31 cellular contexts compared by ENCODE assay signal in genomic region chr19:42079886-42080763, GRCh38. TPM values are rescaled to one million over a fixed set of nuclear protein-coding genes. Genes with fewer than 3 reads are reported as not detected.
"Had no signal": no experiment of that assay in that cellular context is flagged by ENCODE, and none has a peak within 500 bp of the region (broad histone marks: within the 10 kb centered on the region; RNA-seq: fewer than 3 reads in every experiment).

No MANE protein-coding gene starts in this region.

- H3K27me3 ChIP-seq: body of pancreas, cardiac muscle cell, colonic mucosa, dorsolateral prefrontal cortex, upper lobe of left lung, vagina had no signal

- H3K9me3 ChIP-seq: body of pancreas, colonic mucosa, upper lobe of left lung, vagina had no signal

- H3K27ac ChIP-seq: body of pancreas, cardiac muscle cell, colonic mucosa, dorsolateral prefrontal cortex, skin epidermis, upper lobe of left lung, vagina had no signal

- DNase-seq: activated CD4-positive, alpha-beta T cell treated with anti-CD3 and anti-CD28 coated beads for 36 hours; activated CD4-positive, CD25-positive, alpha-beta regulatory T cell; activated CD8-positive, alpha-beta memory T cell treated with anti-CD3 and anti-CD28 coated beads, Interleukin-2, amount 10 ng/mL, durations not matched to agents 7 days and 5 days; activated CD8-positive, alpha-beta T cell treated with anti-CD3 and anti-CD28 coated beads, Interleukin-2, amount 10 ng/mL, durations not matched to agents 7 days and 5 days; activated effector memory CD4-positive, alpha-beta T cell treated with Interleukin-2 at 50 U/mL for 16 hours; activated naive CD4-positive, alpha-beta T cell treated with Interleukin-2 at 50 U/mL for 16 hours; anterior cingulate cortex; body of pancreas; cerebellar nuclear complex; colonic mucosa; dorsolateral prefrontal cortex; effector memory CD8-positive, alpha-beta T cell; foreskin fibroblast; head of caudate nucleus; hippocampal formation; immature natural killer cell; kidney; left colon; mammary epithelial cell; stimulated activated CD4-positive, alpha-beta T cell treated with anti-CD3 and anti-CD28 coated beads, Interleukin-12 subunit alpha, Interleukin-12 subunit beta, amount 100 ng/mL, for 4 hours; stimulated activated CD4-positive, alpha-beta T cell treated with anti-CD3 and anti-CD28 coated beads, Interleukin-4, amount 100 ng/mL, for 1 hour; stimulated activated naive CD8-positive, alpha-beta T cell treated with anti-CD3 and anti-CD28 coated beads, Interleukin-15, amount 100 ng/mL, for 72 hours; substantia nigra; T-cell had no signal

- ATAC-seq: activated CD4-positive, alpha-beta T cell treated with anti-CD3 and anti-CD28 coated beads for 36 hours; activated CD8-positive, alpha-beta memory T cell treated with anti-CD3 and anti-CD28 coated beads, Interleukin-2, amount 10 ng/mL, durations not matched to agents 7 days and 5 days; activated CD8-positive, alpha-beta T cell treated with anti-CD3 and anti-CD28 coated beads, Interleukin-2, amount 10 ng/mL, durations not matched to agents 7 days and 5 days; body of pancreas; effector memory CD8-positive, alpha-beta T cell; esophagus mucosa; left colon; sciatic nerve; stimulated activated memory B cell treated with anti-CD40 and anti-IgM and Interleukin-4, amounts not matched to agents 10 μg/mL and 1 μg/mL and 100 μg/mL, for 72 hours; stimulated activated naive CD8-positive, alpha-beta T cell treated with anti-CD3 and anti-CD28 coated beads, Interleukin-15, amount 100 ng/mL, for 72 hours; T-cell had no signal

- H3K4me3 ChIP-seq: body of pancreas, cardiac muscle cell, colonic mucosa, dorsolateral prefrontal cortex, skin epidermis, upper lobe of left lung, vagina had no signal

- FAIRE-seq: kidney had no signal

RNA-seq across cellular contexts. Expression of gene GRIK5, which starts 10.1 kb away (rescaled TPM):
- polyA plus RNA-seq: immature natural killer cell had no signal

RNA-seq across cellular contexts. Expression of gene POU2F2, which starts 52.1 kb away (rescaled TPM):
- total RNA-seq: cardiac muscle cell had no signal
